Comparison of ENCODE assay signal across 8 cellular contexts in the genomic region with DNA sequence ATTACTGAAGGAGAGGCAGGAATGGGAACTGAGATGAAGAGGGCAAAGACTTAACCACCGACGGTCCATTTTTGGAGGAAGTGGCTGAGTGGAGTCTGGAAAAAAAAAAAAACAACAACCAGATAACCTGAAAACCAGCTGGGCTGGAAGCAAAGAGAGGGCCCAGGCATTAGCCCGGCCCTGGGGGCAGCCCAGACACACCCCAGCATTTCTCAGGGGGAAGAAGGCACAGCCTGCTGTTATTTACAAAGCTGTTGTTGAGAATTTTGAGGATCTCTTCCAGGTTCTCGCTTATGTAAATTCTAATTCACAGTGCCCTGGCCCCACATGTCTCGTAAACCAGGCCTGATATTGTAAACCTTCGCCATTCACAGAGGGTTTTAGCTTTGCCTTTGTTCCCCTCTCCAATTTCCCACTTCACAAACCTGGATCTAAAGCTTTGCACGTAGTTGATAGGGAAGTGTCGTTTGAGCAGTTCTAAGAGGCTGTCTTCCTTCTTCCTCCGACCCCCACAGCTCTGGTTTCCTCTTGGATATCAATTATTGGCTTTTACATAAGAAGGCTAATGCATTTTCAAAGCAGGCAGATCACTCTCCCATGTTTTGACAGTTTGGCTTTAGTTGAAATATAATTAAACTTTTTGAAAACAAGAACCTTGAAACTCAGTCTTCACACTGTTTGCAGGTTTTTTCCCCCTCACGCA.
DNase-seq lines count a peak whose midpoint lies in the region; ATAC-seq, FAIRE-seq and TF ChIP-seq lines count a peak whose summit lies in the region.

No MANE protein-coding gene starts in this region.

- DNase-seq in GM12891 (ENCODE audit: insufficient read length, low spot score) (no peak), NCI-H1092 treated with DMSO at 0.1 percent for 48 hours (lab: John Stamatoyannopoulos, UW) (peak; percentile 87), SHP77 (lab: John Stamatoyannopoulos, UW) (no peak), NCI-H446 (lab: John Stamatoyannopoulos, UW) (no peak)
- DNase-seq in activated naive CD4-positive, alpha-beta T cell treated with anti-CD3 and anti-CD28 coated beads, Interleukin-2, amount 50 U/mL, for 72 hours (ENCODE audit: low spot score in 2 of 2) = no peak
- DNase-seq in NK-92 treated with Interleukin-12 subunit alpha and Interleukin-12 subunit beta, amount 100 ng/mL, for 24 hours (lab: John Stamatoyannopoulos, UW) = no peak

- peak in 1 of 2 donors; percentile 0 for ATAC-seq in activated naive CD4-positive, alpha-beta T cell treated with anti-CD3 and anti-CD28 coated beads, Interleukin-2, amount 50 U/mL, for 72 hours
- ATAC-seq in HG03439 (IDR thresholded peaks at IDR 0.05; ENCODE audit: unreplicated experiment) = no peak

- peaks cover 47% of the 10 kb centered on the region for H3K4me1 Mint-ChIP-seq in nephron

- no peak overlapping the region for H3K4me3 Mint-ChIP-seq in nephron

- TF ChIP-seq POLR2A in GM12891 (IDR thresholded peaks at IDR 0.05; ENCODE audit: low read depth, low read length) = no peak

- H3K9me3 Mint-ChIP-seq in activated naive CD4-positive, alpha-beta T cell treated with anti-CD3 and anti-CD28 coated beads, Interleukin-2, amount 50 U/mL, for 72 hours = peaks cover 3 to 6% of the 10 kb centered on the region in 2 donors
- H3K9me3 Mint-ChIP-seq in nephron = peaks cover 6% of the 10 kb centered on the region

- no peak for FAIRE-seq in GM12891 (lab: Jason Lieb, UNC)

- H3K27ac Mint-ChIP-seq in activated naive CD4-positive, alpha-beta T cell treated with anti-CD3 and anti-CD28 coated beads, Interleukin-2, amount 50 U/mL, for 72 hours = peak overlapping the region; percentile 90 to 96
- peak overlapping the region; percentile 46 to 66 (median 62) for H3K27ac Mint-ChIP-seq in nephron

- no peak for TF ChIP-seq CTCF in nephron (IDR thresholded peaks at IDR 0.05; ENCODE audit: unreplicated experiment in 3 of 3)

- peaks cover 6 to 19% of the 10 kb centered on the region in 2 donors for H3K36me3 Mint-ChIP-seq in activated naive CD4-positive, alpha-beta T cell treated with anti-CD3 and anti-CD28 coated beads, Interleukin-2, amount 50 U/mL, for 72 hours
- H3K36me3 Mint-ChIP-seq in nephron (ENCODE audit: low read depth) = no peaks in the 10 kb centered on the region

- H3K27me3 Mint-ChIP-seq in nephron (ENCODE audit: low read depth) = peaks cover 4% of the 10 kb centered on the region

TF ChIP-seq in GM12891, 5 proteins besides CTCF, POLR2A, EP300 and RAD21:
- TF ChIP-seq TAF1 (IDR thresholded peaks at IDR 0.05; ENCODE audit: low read depth, low read length) = no peak
- TF ChIP-seq PAX5 (IDR thresholded peaks at IDR 0.05; ENCODE audit: insufficient read depth, low read length, severe bottlenecking) = no peak
- no peak for TF ChIP-seq POLR2AphosphoS5 (IDR thresholded peaks at IDR 0.05; ENCODE audit: low read depth, low read length)
- no peak for TF ChIP-seq POU2F2 (IDR thresholded peaks at IDR 0.05; ENCODE audit: low read depth, low read length)
- peak; percentile 56 for TF ChIP-seq SPI1 (IDR thresholded peaks at IDR 0.05; ENCODE audit: low read depth, low read length)
